15 cellular contexts compared by ENCODE assay signal in genomic region chr3:117547956-117548550, GRCh38.
DNase-seq lines count a peak whose midpoint lies in the region; ATAC-seq and TF ChIP-seq lines count a peak whose summit lies in the region.
"Had no signal": no experiment of that assay in that cellular context is flagged by ENCODE, and none has a peak within 500 bp of the region (broad histone marks: within the 10 kb centered on the region; RNA-seq: fewer than 3 reads in every experiment).

No MANE protein-coding gene starts in this region.

- H3K4me1 Mint-ChIP-seq in mesothelial cell of epicardium: peaks cover 45% of the 10 kb centered on the region
- H3K4me1 Mint-ChIP-seq: H9; stimulated activated naive CD8-positive, alpha-beta T cell treated with anti-CD3 and anti-CD28 coated beads, Interleukin-15, amount 100 ng/mL, for 72 hours had no signal

- H3K9me3 Mint-ChIP-seq in mesothelial cell of epicardium: no peaks in the 10 kb centered on the region
- H3K9me3 Mint-ChIP-seq: H9 had no signal

- ATAC-seq in HG02623 (IDR thresholded peaks at IDR 0.05; ENCODE audit: unreplicated experiment): no peak
- ATAC-seq: CD8-positive, alpha-beta T cell; stimulated activated naive CD8-positive, alpha-beta T cell treated with anti-CD3 and anti-CD28 coated beads, Interleukin-15, amount 100 ng/mL, for 72 hours had no signal

- no peak for TF ChIP-seq POLR2A in lower leg skin (IDR thresholded peaks at IDR 0.05)

- TF ChIP-seq CTCF in mesothelial cell of epicardium (IDR thresholded peaks at IDR 0.05; ENCODE audit: unreplicated experiment) (no peak), lower leg skin (IDR thresholded peaks at IDR 0.05) (no peak)

- 46 to 57% methylated on average over 2 of the region's 2 CpGs for WGBS in lower leg skin, 2 donors

- peak overlapping the region; percentile 36 for H3K27ac Mint-ChIP-seq in mesothelial cell of epicardium
- H3K27ac Mint-ChIP-seq: activated naive CD8-positive, alpha-beta T cell; CD8-positive, alpha-beta T cell; H9 had no signal

- H3K36me3 Mint-ChIP-seq in mesothelial cell of epicardium: no peaks in the 10 kb centered on the region
- H3K36me3 Mint-ChIP-seq: activated naive CD8-positive, alpha-beta T cell; CD8-positive, alpha-beta T cell had no signal

- intact Hi-C loops in lower leg skin (cut with DNase I; ENCODE audit: low total_unique reads): no loop called here

- no peak overlapping the region for H3K4me3 Mint-ChIP-seq in mesothelial cell of epicardium
- H3K4me3 Mint-ChIP-seq: activated naive CD8-positive, alpha-beta T cell; CD8-positive, alpha-beta T cell; H9; stimulated activated naive CD8-positive, alpha-beta T cell treated with anti-CD3 and anti-CD28 coated beads, Interleukin-15, amount 100 ng/mL, for 72 hours had no signal

- H3K27me3 Mint-ChIP-seq in mesothelial cell of epicardium (ENCODE audit: low read depth): no peaks in the 10 kb centered on the region
- H3K27me3 Mint-ChIP-seq: activated naive CD8-positive, alpha-beta T cell; stimulated activated naive CD8-positive, alpha-beta T cell treated with anti-CD3 and anti-CD28 coated beads, Interleukin-15, amount 100 ng/mL, for 72 hours had no signal

- H3K4me3 ChIP-seq in lower leg skin (ENCODE audit: low read depth, poor library complexity, severe bottlenecking): no peak overlapping the region
- H3K4me3 ChIP-seq: hepatocyte had no signal

- DNase-seq in DMS53 (lab: John Stamatoyannopoulos, UW) (peak; percentile 31), NCI-H2196 (lab: John Stamatoyannopoulos, UW; ENCODE audit: unreplicated experiment) (peak; percentile 50), dedifferentiated amniotic fluid mesenchymal stem cell (ENCODE audit: extremely low spot score) (peak; percentile 40), mesothelial cell of epicardium (ENCODE audit: low spot score in 2 of 2, unreplicated experiment in 2 of 2) (no peak), lower leg skin (ENCODE audit: low spot score in 2 of 2) (no peak), NCI-H2227 treated with DMSO at 0.1 percent for 48 hours (lab: John Stamatoyannopoulos, UW) (no peak), NCI-H2171 treated with DMSO at 0.1 percent for 48 hours (lab: John Stamatoyannopoulos, UW) (no peak)
- DNase-seq: CD8-positive, alpha-beta T cell; H9; NCI-H2029; stimulated activated CD4-positive, alpha-beta T cell treated with anti-CD3 and anti-CD28 coated beads, Interleukin-4, amount 100 ng/mL, for 24 hours; stimulated activated naive CD8-positive, alpha-beta T cell treated with anti-CD3 and anti-CD28 coated beads, Interleukin-15, amount 100 ng/mL, for 72 hours had no signal

Comparison
In these comparisons a context has a peak if more than half of its experiments do, and no peak if none do; other contexts are left out.
1. DNase-seq: peak in DMS53 (single experiment), NCI-H2196 (single experiment) and dedifferentiated amniotic fluid mesenchymal stem cell (single experiment); none in mesothelial cell of epicardium (0 of 2), lower leg skin (0 of 2), NCI-H2227 treated with DMSO at 0.1 percent for 48 hours (single experiment) and NCI-H2171 treated with DMSO at 0.1 percent for 48 hours (single experiment).